ENCODE assay signal across 9 cellular contexts in genomic region chr7:158407581-158408331, GRCh38.
DNase-seq lines count a peak whose midpoint lies in the region; ATAC-seq and TF ChIP-seq lines count a peak whose summit lies in the region.
"Had no signal": no experiment of that assay in that cellular context is flagged by ENCODE, and none has a peak within 500 bp of the region (broad histone marks: within the 10 kb centered on the region; RNA-seq: fewer than 3 reads in every experiment).

No MANE protein-coding gene starts in this region.

- ATAC-seq in DND-41 (ENCODE audit: insufficient read depth, low read depth) (peak; percentile 66), WTC11 (peak; percentile 47; the same call in 1 of the 2 replicates), right lobe of liver (peak in 3 of 4 donors; percentile 44 to 59 (median 57)), HG02610 (IDR thresholded peaks at IDR 0.05; ENCODE audit: unreplicated experiment) (no peak), GM21529 (IDR thresholded peaks at IDR 0.05; ENCODE audit: unreplicated experiment) (no peak)

- no peak overlapping the region for H3K4me3 Mint-ChIP-seq in WTC11

- H3K4me3 ChIP-seq in DND-41 (ENCODE audit: low read depth in 1 of 2, low read length in 2 of 2), result no peak overlapping the region
- H3K4me3 ChIP-seq in right lobe of liver, result no peak overlapping the region

- H3K4me2 ChIP-seq in DND-41 (ENCODE audit: insufficient read depth, low read length), result no peak overlapping the region

- H3K9me3 ChIP-seq in DND-41 (ENCODE audit: insufficient read depth, low read length, severe bottlenecking) (no peaks in the 10 kb centered on the region), right lobe of liver (no peaks in the 10 kb centered on the region)

- H3K27me3 ChIP-seq in DND-41 (ENCODE audit: insufficient read depth, low read length, poor library complexity) (peaks cover 8% of the 10 kb centered on the region), right lobe of liver (no peaks in the 10 kb centered on the region)

- H3K27ac ChIP-seq in DND-41 (ENCODE audit: low read length), result no peak overlapping the region
- no peak overlapping the region for H3K27ac ChIP-seq in right lobe of liver
- H3K27ac ChIP-seq: epithelial cell of prostate had no signal

- TF ChIP-seq POLR2A in right lobe of liver (IDR thresholded peaks at IDR 0.05), result no peak

- 21% methylated on average over 4 of the region's 17 CpGs for WGBS in right lobe of liver (ENCODE audit: insufficient coverage, low coverage, low lambda C conversion rate, missing lambda C conversion rate)

- 0 out of 2 replicates have a peak, but pooled peaks cover 4% of the 10 kb centered on the region for H3K9me3 Mint-ChIP-seq in WTC11

- no peak overlapping the region for H3K27ac Mint-ChIP-seq in WTC11

- no peak overlapping the region for H3K9ac ChIP-seq in DND-41 (ENCODE audit: low read depth, low read length)

- DNase-seq in DND-41 (no peak), LoVo (ENCODE audit: low spot score) (peak; percentile 66), WTC11 (ENCODE audit: low spot score) (no peak), right lobe of liver (peak in 1 of 3 donors; percentile 37), kidney glomerular epithelial cell (lab: John Stamatoyannopoulos, UW) (no peak), OCI-M2 (lab: John Stamatoyannopoulos, UW; ENCODE audit: unreplicated experiment) (no peak)

- H3K36me3 ChIP-seq in DND-41 (ENCODE audit: insufficient read depth, low read length), result no peaks in the 10 kb centered on the region
- H3K36me3 ChIP-seq in right lobe of liver, result no peaks in the 10 kb centered on the region

- CTCF ChIA-PET in WTC11 (lab: Charles Lee), result interaction anchor here (1.1 to 1.5 kb wide), 4 partner anchors 12 to 55 kb away, joined by 3 to 9 read pairs (median 6); no protein-coding TSS in a partner anchor

- TF ChIP-seq CTCF in DND-41 (IDR thresholded peaks at IDR 0.05; ENCODE audit: borderline replicate concordance, extremely low read depth, low read length, poor library complexity, severe bottlenecking), result peak; percentile 78
- no peak for TF ChIP-seq CTCF in WTC11 (IDR thresholded peaks at IDR 0.05)
- peak; percentile 32 to 46 (median 42) for TF ChIP-seq CTCF in right lobe of liver (IDR thresholded peaks at IDR 0.05)

- no peak overlapping the region for H2AFZ ChIP-seq in DND-41 (ENCODE audit: low read depth, low read length)

- H3K4me1 Mint-ChIP-seq in WTC11, result no peaks in the 10 kb centered on the region

- H4K20me1 ChIP-seq in DND-41 (ENCODE audit: insufficient read depth, low read length), result no peaks in the 10 kb centered on the region

- no peaks in the 10 kb centered on the region for H3K79me2 ChIP-seq in DND-41 (ENCODE audit: insufficient read depth, low read length)

- POLR2A ChIA-PET in WTC11 (lab: Charles Lee), result no interaction called here

- no peaks in the 10 kb centered on the region for H3K36me3 Mint-ChIP-seq in WTC11

- intact Hi-C loops in right lobe of liver (cut with DNase I), result no loop called here

- H3K4me1 ChIP-seq in DND-41 (ENCODE audit: insufficient read depth, low read length), result no peaks in the 10 kb centered on the region
- no peaks in the 10 kb centered on the region for H3K4me1 ChIP-seq in right lobe of liver

- H3K27me3 Mint-ChIP-seq in WTC11 (ENCODE audit: low read depth), result no peaks in the 10 kb centered on the region

TF ChIP-seq in WTC11, 78 proteins besides CTCF, POLR2A, EP300 and RAD21:
- TF ChIP-seq ZBTB21 (CRISPR knock-in tag; IDR thresholded peaks at IDR 0.05; ENCODE audit: borderline replicate concordance) (no peak), ZNF121 (CRISPR knock-in tag; IDR thresholded peaks at IDR 0.05) (no peak), ZSCAN18 (CRISPR knock-in tag; IDR thresholded peaks at IDR 0.05) (no peak), PRRX2 (CRISPR knock-in tag; IDR thresholded peaks at IDR 0.05) (no peak), ATF2 (CRISPR knock-in tag; IDR thresholded peaks at IDR 0.05; ENCODE audit: borderline replicate concordance, low read depth) (no peak), ETV6 (CRISPR knock-in tag; IDR thresholded peaks at IDR 0.05) (no peak), E2F1 (CRISPR knock-in tag; IDR thresholded peaks at IDR 0.05) (no peak), CREB1 (CRISPR knock-in tag; IDR thresholded peaks at IDR 0.05) (no peak), USF1 (CRISPR knock-in tag; IDR thresholded peaks at IDR 0.05) (no peak)

Comparison
In these comparisons a context has a peak if more than half of its experiments do, and no peak if none do; other contexts are left out.
1. ATAC-seq: peak in DND-41 (single experiment), WTC11 (single experiment) and right lobe of liver (3 of 4); none in HG02610 (single experiment) and GM21529 (single experiment).